In the genomic region with DNA sequence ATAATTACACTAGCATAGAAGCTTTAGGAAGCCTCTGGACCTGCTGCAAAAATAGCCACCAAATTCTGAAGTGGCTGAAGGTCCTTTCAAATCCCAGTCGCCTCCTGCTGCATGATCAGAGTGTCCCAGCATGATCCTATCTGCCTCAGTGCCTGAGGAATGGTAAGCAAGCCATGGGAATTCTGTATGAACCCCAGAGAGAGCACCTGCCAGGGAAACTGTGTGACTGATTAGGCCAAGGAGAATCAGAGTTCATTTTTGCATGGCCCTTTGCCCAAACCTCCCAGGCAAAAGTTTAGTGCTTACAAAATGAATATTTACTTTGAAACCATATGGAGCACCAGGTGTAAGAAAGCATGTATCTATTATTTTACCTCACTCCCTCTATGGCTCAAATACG, we compare ENCODE assay signal across 1 cellular context.
TF ChIP-seq lines count a peak whose summit lies in the region.

No MANE protein-coding gene starts in this region.

TF ChIP-seq in GM23338, 12 proteins besides CTCF, POLR2A, EP300 and RAD21 (continued from another document):
- TF ChIP-seq REST (IDR thresholded peaks at IDR 0.05; ENCODE audit: unreplicated experiment) (no peak), NANOG (IDR thresholded peaks at IDR 0.05; ENCODE audit: borderline replicate concordance) (no peak), POLR2AphosphoS5 (IDR thresholded peaks at IDR 0.05; ENCODE audit: low read depth) (no peak), ZNF114 (CRISPR knock-in tag; IDR thresholded peaks at IDR 0.05) (no peak), CREB1 (CRISPR knock-in tag; IDR thresholded peaks at IDR 0.05; ENCODE audit: low read depth) (no peak)
- TF ChIP-seq, protein P1, sequence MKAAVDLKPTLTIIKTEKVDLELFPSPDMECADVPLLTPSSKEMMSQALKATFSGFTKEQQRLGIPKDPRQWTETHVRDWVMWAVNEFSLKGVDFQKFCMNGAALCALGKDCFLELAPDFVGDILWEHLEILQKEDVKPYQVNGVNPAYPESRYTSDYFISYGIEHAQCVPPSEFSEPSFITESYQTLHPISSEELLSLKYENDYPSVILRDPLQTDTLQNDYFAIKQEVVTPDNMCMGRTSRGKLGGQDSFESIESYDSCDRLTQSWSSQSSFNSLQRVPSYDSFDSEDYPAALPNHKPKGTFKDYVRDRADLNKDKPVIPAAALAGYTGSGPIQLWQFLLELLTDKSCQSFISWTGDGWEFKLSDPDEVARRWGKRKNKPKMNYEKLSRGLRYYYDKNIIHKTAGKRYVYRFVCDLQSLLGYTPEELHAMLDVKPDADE (IDR thresholded peaks at IDR 0.05), result no peak
TF ChIP-seq in GM23338: peak in this region for 0.
